In genomic region chr5:38885208-38885607, GRCh38 we compare ENCODE assay signal across 38 cellular contexts. TPM values are rescaled to one million over a fixed set of nuclear protein-coding genes. Genes with fewer than 3 reads are reported as not detected.
"Had no signal": no experiment of that assay in that cellular context is flagged by ENCODE, and none has a peak within 500 bp of the region (broad histone marks: within the 10 kb centered on the region; RNA-seq: fewer than 3 reads in every experiment).

No MANE protein-coding gene starts in this region.

- ATAC-seq: activated naive CD4-positive, alpha-beta T cell treated with anti-CD3 and anti-CD28 coated beads, Interleukin-2, amount 50 U/mL, for 72 hours; activated naive CD8-positive, alpha-beta T cell treated with anti-CD3 and anti-CD28 coated beads, Interleukin-2, amount 50 U/mL, for 24 hours; activated T-cell treated with anti-CD3 and anti-CD28 coated beads, Interleukin-2, amount 50 U/mL, for 4 hours; activated T-cell treated with anti-CD3 and anti-CD28 coated beads, Interleukin-2, amount 50 U/mL, for 72 hours; activated T-helper 17 cell treated with anti-CD3 and anti-CD28 coated beads, Interleukin-2, amount 50 U/mL, for 72 hours; body of pancreas had no signal

- H3K36me3 Mint-ChIP-seq: activated naive CD4-positive, alpha-beta T cell treated with anti-CD3 and anti-CD28 coated beads, Interleukin-2, amount 10 ng/mL, durations not matched to agents 7 days and 5 days; activated naive CD4-positive, alpha-beta T cell treated with anti-CD3 and anti-CD28 coated beads, Interleukin-2, amount 50 U/mL, for 24 hours; activated naive CD4-positive, alpha-beta T cell treated with anti-CD3 and anti-CD28 coated beads, Interleukin-2, amount 50 U/mL, for 72 hours; activated naive CD8-positive, alpha-beta T cell; activated naive CD8-positive, alpha-beta T cell treated with anti-CD3 and anti-CD28 coated beads for 36 hours; activated naive CD8-positive, alpha-beta T cell treated with anti-CD3 and anti-CD28 coated beads, Interleukin-2, amount 10 ng/mL, durations not matched to agents 7 days and 5 days; brain had no signal

- H3K27me3 ChIP-seq: adrenal gland, ascending aorta, body of pancreas, brain microvascular endothelial cell, breast epithelium, cardiac muscle cell had no signal

- H3K36me3 ChIP-seq: breast epithelium, cardiac muscle cell had no signal

- H3K27me3 Mint-ChIP-seq: brain had no signal

- H3K4me3 Mint-ChIP-seq: activated naive CD4-positive, alpha-beta T cell treated with anti-CD3 and anti-CD28 coated beads for 36 hours; activated naive CD4-positive, alpha-beta T cell treated with anti-CD3 and anti-CD28 coated beads, Interleukin-2, amount 10 ng/mL, durations not matched to agents 7 days and 5 days; activated naive CD4-positive, alpha-beta T cell treated with anti-CD3 and anti-CD28 coated beads, Interleukin-2, amount 50 U/mL, for 24 hours; activated naive CD8-positive, alpha-beta T cell; activated naive CD8-positive, alpha-beta T cell treated with anti-CD3 and anti-CD28 coated beads for 36 hours; activated naive CD8-positive, alpha-beta T cell treated with anti-CD3 and anti-CD28 coated beads, Interleukin-2, amount 10 ng/mL, durations not matched to agents 7 days and 5 days; activated naive CD8-positive, alpha-beta T cell treated with anti-CD3 and anti-CD28 coated beads, Interleukin-2, amount 50 U/mL, for 24 hours; activated T-cell treated with anti-CD3 and anti-CD28 coated beads, Interleukin-2, amount 50 U/mL, for 24 hours; activated T-cell treated with anti-CD3 and anti-CD28 coated beads, Interleukin-2, amount 50 U/mL, for 4 hours; activated T-cell treated with anti-CD3 and anti-CD28 coated beads, Interleukin-2, amount 50 U/mL, for 72 hours; activated T-helper 1 cell treated with anti-CD3 and anti-CD28 coated beads, Interleukin-12 subunit alpha, Interleukin-12 subunit beta, Interleukin-2, Interleukin-4 antibody, amounts not matched to agents 30 ng/mL and 10 ng/mL and 1 ng/mL, durations not matched to agents 14 hours and 24 hours and 36 hours; activated T-helper 17 cell treated with anti-CD3 and anti-CD28 coated beads, Interleukin-2, amount 50 U/mL, for 72 hours; brain; central memory CD8-positive, alpha-beta T cell had no signal

- H3K27ac ChIP-seq: adrenal gland, ascending aorta, body of pancreas, brain microvascular endothelial cell, breast epithelium, cardiac muscle cell had no signal

- H3K9me3 Mint-ChIP-seq: activated naive CD4-positive, alpha-beta T cell treated with anti-CD3 and anti-CD28 coated beads for 36 hours; activated naive CD4-positive, alpha-beta T cell treated with anti-CD3 and anti-CD28 coated beads, Interleukin-2, amount 10 ng/mL, durations not matched to agents 7 days and 5 days; activated naive CD4-positive, alpha-beta T cell treated with anti-CD3 and anti-CD28 coated beads, Interleukin-2, amount 50 U/mL, for 24 hours; activated naive CD4-positive, alpha-beta T cell treated with anti-CD3 and anti-CD28 coated beads, Interleukin-2, amount 50 U/mL, for 72 hours; activated naive CD8-positive, alpha-beta T cell treated with anti-CD3 and anti-CD28 coated beads for 36 hours; activated naive CD8-positive, alpha-beta T cell treated with anti-CD3 and anti-CD28 coated beads, Interleukin-2, amount 10 ng/mL, durations not matched to agents 7 days and 5 days; activated naive CD8-positive, alpha-beta T cell treated with anti-CD3 and anti-CD28 coated beads, Interleukin-2, amount 50 U/mL, for 24 hours; activated T-cell treated with anti-CD3 and anti-CD28 coated beads, Interleukin-2, amount 50 U/mL, for 24 hours; activated T-cell treated with anti-CD3 and anti-CD28 coated beads, Interleukin-2, amount 50 U/mL, for 4 hours; activated T-cell treated with anti-CD3 and anti-CD28 coated beads, Interleukin-2, amount 50 U/mL, for 72 hours; activated T-helper 1 cell treated with anti-CD3 and anti-CD28 coated beads, Interleukin-12 subunit alpha, Interleukin-12 subunit beta, Interleukin-2, Interleukin-4 antibody, amounts not matched to agents 30 ng/mL and 10 ng/mL and 1 ng/mL, durations not matched to agents 14 hours and 24 hours and 36 hours; activated T-helper 17 cell treated with anti-CD3 and anti-CD28 coated beads, Interleukin-2, amount 50 U/mL, for 72 hours; activated T-helper 2 cell treated with anti-CD3 and anti-CD28 coated beads, Interferon-gamma antibody, Interleukin-2, Interleukin-4, amounts not matched to agents 10 μg/mL and 5 μg/mL and 100 μg/mL, durations not matched to agents 14 hours and 24 hours and 36 hours; brain; central memory CD8-positive, alpha-beta T cell had no signal

- DNase-seq: activated effector memory CD4-positive, alpha-beta T cell treated with anti-CD3 and anti-CD28 coated beads, Interleukin-2, amount 50 U/mL, for 16 hours; activated effector memory CD4-positive, alpha-beta T cell treated with Interleukin-2 at 50 U/mL for 16 hours; activated gamma-delta T cell; activated gamma-delta T cell treated with Interleukin-2 at 50 U/mL for 16 hours; activated naive CD4-positive, alpha-beta T cell; activated naive CD4-positive, alpha-beta T cell treated with anti-CD3 and anti-CD28 coated beads for 36 hours; activated naive CD4-positive, alpha-beta T cell treated with anti-CD3 and anti-CD28 coated beads, Interleukin-2, amount 10 ng/mL, durations not matched to agents 7 days and 5 days; activated naive CD4-positive, alpha-beta T cell treated with anti-CD3 and anti-CD28 coated beads, Interleukin-2, amount 50 U/mL, for 16 hours; activated naive CD4-positive, alpha-beta T cell treated with Interleukin-2 at 50 U/mL for 16 hours; activated naive CD8-positive, alpha-beta T cell treated with anti-CD3 and anti-CD28 coated beads for 36 hours; activated naive CD8-positive, alpha-beta T cell treated with anti-CD3 and anti-CD28 coated beads, Interleukin-2, amount 10 ng/mL, durations not matched to agents 7 days and 5 days; activated naive CD8-positive, alpha-beta T cell treated with anti-CD3 and anti-CD28 coated beads, Interleukin-2, amount 50 U/mL, for 24 hours; activated T-cell treated with anti-CD3 and anti-CD28 coated beads, Interleukin-2, amount 50 U/mL, for 1 hour; activated T-cell treated with anti-CD3 and anti-CD28 coated beads, Interleukin-2, amount 50 U/mL, for 24 hours; activated T-cell treated with anti-CD3 and anti-CD28 coated beads, Interleukin-2, amount 50 U/mL, for 4 hours; activated T-cell treated with anti-CD3 and anti-CD28 coated beads, Interleukin-2, amount 50 U/mL, for 48 hours; activated T-cell treated with anti-CD3 and anti-CD28 coated beads, Interleukin-2, amount 50 U/mL, for 72 hours; adrenal gland; amniotic stem cell; amygdala; anterior cingulate cortex; aorta; body of pancreas; brain microvascular endothelial cell; caudate nucleus; central memory CD4-positive, alpha-beta T cell; cerebellar nuclear complex had no signal

- H3K4me1 ChIP-seq: adrenal gland, ascending aorta, body of pancreas, breast epithelium had no signal

- H3K4me1 Mint-ChIP-seq: activated naive CD4-positive, alpha-beta T cell treated with anti-CD3 and anti-CD28 coated beads, Interleukin-2, amount 10 ng/mL, durations not matched to agents 7 days and 5 days; activated naive CD4-positive, alpha-beta T cell treated with anti-CD3 and anti-CD28 coated beads, Interleukin-2, amount 50 U/mL, for 24 hours; activated naive CD8-positive, alpha-beta T cell treated with anti-CD3 and anti-CD28 coated beads for 36 hours; activated naive CD8-positive, alpha-beta T cell treated with anti-CD3 and anti-CD28 coated beads, Interleukin-2, amount 10 ng/mL, durations not matched to agents 7 days and 5 days; activated naive CD8-positive, alpha-beta T cell treated with anti-CD3 and anti-CD28 coated beads, Interleukin-2, amount 50 U/mL, for 24 hours; activated T-helper 17 cell treated with anti-CD3 and anti-CD28 coated beads, Interleukin-2, amount 50 U/mL, for 72 hours; brain; central memory CD8-positive, alpha-beta T cell had no signal

- H3K27ac Mint-ChIP-seq: activated naive CD4-positive, alpha-beta T cell treated with anti-CD3 and anti-CD28 coated beads for 36 hours; activated naive CD4-positive, alpha-beta T cell treated with anti-CD3 and anti-CD28 coated beads, Interleukin-2, amount 10 ng/mL, durations not matched to agents 7 days and 5 days; activated naive CD4-positive, alpha-beta T cell treated with anti-CD3 and anti-CD28 coated beads, Interleukin-2, amount 50 U/mL, for 24 hours; activated naive CD4-positive, alpha-beta T cell treated with anti-CD3 and anti-CD28 coated beads, Interleukin-2, amount 50 U/mL, for 72 hours; activated naive CD8-positive, alpha-beta T cell; activated naive CD8-positive, alpha-beta T cell treated with anti-CD3 and anti-CD28 coated beads for 36 hours; activated naive CD8-positive, alpha-beta T cell treated with anti-CD3 and anti-CD28 coated beads, Interleukin-2, amount 10 ng/mL, durations not matched to agents 7 days and 5 days; activated naive CD8-positive, alpha-beta T cell treated with anti-CD3 and anti-CD28 coated beads, Interleukin-2, amount 50 U/mL, for 24 hours; activated T-cell treated with anti-CD3 and anti-CD28 coated beads, Interleukin-2, amount 50 U/mL, for 24 hours; activated T-cell treated with anti-CD3 and anti-CD28 coated beads, Interleukin-2, amount 50 U/mL, for 72 hours; activated T-helper 1 cell treated with anti-CD3 and anti-CD28 coated beads, Interleukin-12 subunit alpha, Interleukin-12 subunit beta, Interleukin-2, Interleukin-4 antibody, amounts not matched to agents 30 ng/mL and 10 ng/mL and 1 ng/mL, durations not matched to agents 14 hours and 24 hours and 36 hours; activated T-helper 17 cell treated with anti-CD3 and anti-CD28 coated beads, Interleukin-2, amount 50 U/mL, for 72 hours; activated T-helper 2 cell treated with anti-CD3 and anti-CD28 coated beads, Interferon-gamma antibody, Interleukin-2, Interleukin-4, amounts not matched to agents 10 μg/mL and 5 μg/mL and 100 μg/mL, durations not matched to agents 14 hours and 24 hours and 36 hours; brain had no signal

- H3K4me3 ChIP-seq: adrenal gland, ascending aorta, body of pancreas, breast epithelium, cardiac muscle cell had no signal

- H3K9me3 ChIP-seq: adrenal gland, ascending aorta, body of pancreas, breast epithelium had no signal

RNA-seq across cellular contexts. Expression of gene OSMR, which starts 39.4 kb away (rescaled TPM):
- total RNA-seq: activated naive CD8-positive, alpha-beta T cell treated with anti-CD3 and anti-CD28 coated beads for 36 hours; activated naive CD8-positive, alpha-beta T cell treated with anti-CD3 and anti-CD28 coated beads, Interleukin-2, amount 10 ng/mL, durations not matched to agents 7 days and 5 days; activated T-helper 1 cell treated with anti-CD3 and anti-CD28 coated beads, Interleukin-12 subunit alpha, Interleukin-12 subunit beta, Interleukin-2, Interleukin-4 antibody, amounts not matched to agents 30 ng/mL and 10 ng/mL and 1 ng/mL, durations not matched to agents 14 hours and 24 hours and 36 hours; cardiac muscle cell had no signal
